ENCODE assay signal across 1 cellular context in genomic region chr18:57784034-57784815, GRCh38.
TF ChIP-seq lines count a peak whose summit lies in the region.

No MANE protein-coding gene starts in this region.

TF ChIP-seq in endothelial cell of umbilical vein, 7 proteins besides CTCF, POLR2A, EP300 and RAD21 (continued from another document):
- peak; percentile 69 for TF ChIP-seq FOS (IDR thresholded peaks at IDR 0.05; ENCODE audit: borderline replicate concordance, insufficient read depth, low read length)
- TF ChIP-seq EZH2 (IDR thresholded peaks at IDR 0.05; ENCODE audit: borderline replicate concordance, low read depth, low read length, severe bottlenecking), result no peak
